ENCODE assay signal across 8 cellular contexts in the genomic region with DNA sequence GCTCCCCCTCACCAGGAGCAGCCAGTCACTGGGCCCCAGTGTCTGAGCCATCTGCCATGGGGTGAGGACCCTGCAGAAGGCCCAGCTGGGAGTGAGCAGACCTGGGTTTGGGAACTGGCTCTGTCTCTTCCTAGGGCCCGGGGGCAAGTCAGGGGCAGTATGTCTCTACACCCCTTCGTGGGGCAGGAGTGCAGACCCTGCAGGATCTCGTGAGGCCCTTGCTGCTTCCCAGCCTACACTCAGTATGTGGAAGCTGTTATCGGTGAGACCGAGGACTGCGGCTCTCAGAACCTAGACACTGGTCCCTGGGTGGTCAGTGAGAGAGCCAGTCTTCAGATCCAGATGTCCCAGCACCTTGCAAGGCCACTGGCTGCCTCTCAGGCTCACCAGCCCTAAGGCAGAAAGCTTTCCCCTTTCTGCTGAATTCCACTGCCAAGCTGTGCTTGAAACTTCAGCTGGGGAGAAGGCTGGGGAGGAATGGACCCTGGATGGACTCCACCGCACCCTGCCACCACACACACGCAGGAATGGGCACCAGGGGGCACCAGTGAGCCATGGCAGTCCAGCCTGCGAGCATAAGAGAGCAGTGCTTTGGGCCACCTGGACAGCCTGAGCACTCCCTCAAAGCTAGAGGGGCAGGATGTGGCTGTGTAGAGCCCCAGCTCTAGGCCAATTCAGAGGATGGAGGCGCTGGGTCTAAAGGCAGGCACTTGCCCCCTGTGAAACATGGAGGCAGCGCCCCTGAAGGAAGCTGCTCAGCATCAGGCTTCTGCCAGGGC. TPM values are rescaled to one million over a fixed set of nuclear protein-coding genes. Genes with fewer than 3 reads are reported as not detected.
DNase-seq lines count a peak whose midpoint lies in the region; ATAC-seq, FAIRE-seq and TF ChIP-seq lines count a peak whose summit lies in the region.

No MANE protein-coding gene starts in this region.

- in situ Hi-C loops in HepG2 (cut with HindIII; ENCODE audit: extremely low pct_ligation_motif_present, low pct_unique_long_range_greater_than_20kb), result loop anchor here (5.0 kb wide), 1 partner anchor 45 kb away; the partner anchor contains the start of gene DEPP1

- TF ChIP-seq RAD21 in HepG2 (CRISPR knock-in tag; IDR thresholded peaks at IDR 0.05), result peak; percentile 99

- H3K9me3 ChIP-seq in HepG2 (ENCODE audit: low read length), result no peaks in the 10 kb centered on the region

- peaks cover 1% of the 10 kb centered on the region for H3K36me3 Mint-ChIP-seq in chondrocyte (ENCODE audit: low read depth)

- no peaks in the 10 kb centered on the region for H4K20me1 ChIP-seq in HepG2 (ENCODE audit: insufficient read depth, low read length)

- no peaks in the 10 kb centered on the region for H3K79me2 ChIP-seq in HepG2 (ENCODE audit: insufficient read depth, low read length)

- H3K4me2 ChIP-seq in HepG2 (ENCODE audit: low read depth, low read length), result peak overlapping the region; percentile 66

- H3K27ac ChIP-seq in HepG2 (ENCODE audit: extremely low read length, insufficient read depth, low read length), result no peak overlapping the region

- intact Hi-C loops in HepG2 (cut with micrococcal nuclease; ENCODE audit: unreplicated experiment), result loop anchor here (1.0 to 5.0 kb wide), 2 partner anchors 43 to 60 kb away; no protein-coding TSS in a partner anchor

- BruUV-seq in HepG2 (replicated peaks; lab: Mats Ljungman, UMichigan), result no TSS peak

- peaks cover 21% of the 10 kb centered on the region for H3K4me1 Mint-ChIP-seq in chondrocyte (ENCODE audit: low read depth)

- no peak for TF ChIP-seq POLR2A in HepG2 (IDR thresholded peaks at IDR 0.05; ENCODE audit: insufficient read depth in 1 of 2, low read depth in 2 of 2, low read length in 2 of 2)

- WGBS in HepG2 (ENCODE audit: low lambda C conversion rate), result 0% methylated on average over 1 of the region's 11 CpGs

- H3K9ac ChIP-seq in HepG2 (ENCODE audit: insufficient read depth, low read depth, low read length), result no peak overlapping the region; the same call in 1 of the 2 replicates

- DNase-seq in AG10803 (ENCODE audit: low read depth) (peak; percentile 76), NCI-H2107 treated with DMSO at 0.1 percent for 48 hours (lab: John Stamatoyannopoulos, UW; ENCODE audit: unreplicated experiment) (peak; percentile 38), chondrocyte (ENCODE audit: low spot score) (no peak), HepG2 (ENCODE audit: low spot score) (peak; percentile 76)
- peak; percentile 74 to 84 for DNase-seq in activated CD4-positive, alpha-beta T cell treated with anti-CD3 and anti-CD28 coated beads for 4 hours
- peak; percentile 17 to 77 (median 50) for DNase-seq in stimulated activated CD4-positive, alpha-beta T cell treated with anti-CD3 and anti-CD28 coated beads, TNF-alpha, amount 100 ng/mL, for 1 hour (ENCODE audit: low read depth in 3 of 3, low spot score in 1 of 3)

- H3K4me3 ChIP-seq in AG10803 (ENCODE audit: low read length) (no peak overlapping the region), HepG2 (replicated peaks in 1 of 3; ENCODE audit: insufficient read depth in 1 of 3, low read depth in 2 of 3, low read length in 3 of 3) (peak overlapping the region in 1 of 3 experiments; percentile 45; a peak in 2 of 6 replicates)

- ATAC-seq in GM18517 (IDR thresholded peaks at IDR 0.05; ENCODE audit: unreplicated experiment) (peak; percentile 95), HG02973 (IDR thresholded peaks at IDR 0.05; ENCODE audit: unreplicated experiment) (peak; percentile 91), HepG2 (peak; percentile 92)

- POLR2A ChIA-PET in HepG2 (lab: Yijun Ruan, JAX), result interaction anchor here (0.7 to 7.1 kb wide), 8 partner anchors 17 to 63 kb away, joined by 3 to 215 read pairs (median 8); partner anchors contain the start of genes DEPP1, RASSF4 and TMEM72

- peaks cover 72% of the 10 kb centered on the region for H3K4me1 ChIP-seq in HepG2 (ENCODE audit: insufficient read depth, low read length)

- CTCF ChIA-PET in HepG2 (lab: Yijun Ruan, JAX; ENCODE audit: low intra/inter-chr PET ratio, low total read pairs), result interaction anchor here (0.7 to 3.1 kb wide), 5 partner anchors 28 to 302 kb away, joined by 3 to 64 read pairs (median 5); no protein-coding TSS in a partner anchor

- H3K9me3 Mint-ChIP-seq in chondrocyte (ENCODE audit: low read depth), result no peaks in the 10 kb centered on the region

- H2AFZ ChIP-seq in HepG2 (ENCODE audit: low read length), result no peak overlapping the region

- no peaks in the 10 kb centered on the region for H3K36me3 ChIP-seq in HepG2 (replicated peaks in 1 of 2; ENCODE audit: control insufficient read depth in 1 of 2, insufficient read depth in 2 of 2, low read length in 2 of 2)

- FAIRE-seq in HepG2 (lab: Jason Lieb, UNC), result peak; percentile 83

- no peak overlapping the region for H3K27ac Mint-ChIP-seq in chondrocyte (ENCODE audit: unreplicated experiment)

- H3K4me3 Mint-ChIP-seq in chondrocyte (ENCODE audit: unreplicated experiment), result no peak overlapping the region

- no peaks in the 10 kb centered on the region for H3K27me3 ChIP-seq in HepG2 (ENCODE audit: control insufficient read depth in 1 of 2, insufficient read depth in 2 of 2, low read length in 2 of 2)

- H3K27me3 Mint-ChIP-seq in chondrocyte (ENCODE audit: low read depth), result peaks cover 6% of the 10 kb centered on the region

- TF ChIP-seq CTCF in AG10803 (conservative IDR thresholded peaks at IDR 0.05; ENCODE audit: low read length) (peak; percentile 95), chondrocyte (IDR thresholded peaks at IDR 0.05) (peak; percentile 98), HepG2 (CRISPR knock-in tag; IDR thresholded peaks at IDR 0.05) (peak; percentile 100)

- TF ChIP-seq EP300 in HepG2 (IDR thresholded peaks at IDR 0.05; ENCODE audit: low read depth in 2 of 2, low read length in 2 of 2), result no peak
- no peak for TF ChIP-seq EP300 in HepG2 (CRISPR knock-in tag; IDR thresholded peaks at IDR 0.05; ENCODE audit: borderline replicate concordance)

RNA-seq across cellular contexts. Expression of gene TMEM72, which starts 21.4 kb away (rescaled TPM):
- not detected in 3 replicates for total RNA-seq in chondrocyte
- 0.04 TPM in 1 of 2 replicates, not detected in the other for total RNA-seq in HepG2 (2016; rRNA removed; fragmentation: Illumina TruSeq; extraction: Trizol)
- total RNA-seq in HepG2 (2016; cell fraction: cytosol; rRNA removed; fragmentation: Illumina TruSeq; extraction: Trizol; ENCODE audit: low read depth), result 0.09 TPM in 1 of 2 replicates, not detected in the other
- 0.04 TPM in 1 of 2 replicates, not detected in the other for total RNA-seq in HepG2 (2016; cell fraction: insoluble cytoplasmic fraction; rRNA removed; fragmentation: Illumina TruSeq; extraction: Trizol)
- total RNA-seq in HepG2 (2016; cell fraction: membrane; rRNA removed; fragmentation: Illumina TruSeq; extraction: Trizol), result 0.12 TPM in 1 of 2 replicates, not detected in the other
- 0.16 and 0.19 TPM in 2 replicates for total RNA-seq in HepG2 (2016; cell fraction: nucleus; rRNA removed; fragmentation: Illumina TruSeq; extraction: Trizol)
- polyA plus RNA-seq in HepG2 (2011; rRNA removed), result not detected in 2 replicates
- polyA plus RNA-seq in HepG2 (2011; cell fraction: cytosol; rRNA removed), result not detected in 2 replicates
- not detected in 2 replicates for polyA plus RNA-seq in HepG2 (2011; cell fraction: nucleus; rRNA removed)
- not detected in 2 replicates for polyA plus RNA-seq in HepG2 (2012)
- not detected in 2 replicates for polyA plus RNA-seq in HepG2 (2016; cell fraction: cytosol; fragmentation: Illumina TruSeq; extraction: Trizol; ENCODE audit: low read depth)
- polyA plus RNA-seq in HepG2 (2016; cell fraction: insoluble cytoplasmic fraction; fragmentation: Illumina TruSeq; extraction: Trizol; ENCODE audit: low read depth), result not detected in 2 replicates
- not detected in 2 replicates for polyA plus RNA-seq in HepG2 (2016; cell fraction: membrane; fragmentation: Illumina TruSeq; extraction: Trizol; ENCODE audit: low read depth)
- polyA plus RNA-seq in HepG2 (2016; cell fraction: nucleus; fragmentation: Illumina TruSeq; extraction: Trizol; ENCODE audit: insufficient read depth, low read depth), result not detected in 2 replicates
- not detected in 2 replicates for polyA minus RNA-seq in HepG2 (2011; rRNA and poly(A)+ RNA removed; ENCODE audit: low replicate concordance)
- polyA minus RNA-seq in HepG2 (2011; cell fraction: cytosol; rRNA and poly(A)+ RNA removed), result not detected in 2 replicates
- 0.13 and 0.25 TPM in 2 replicates for polyA minus RNA-seq in HepG2 (2011; cell fraction: nucleus; rRNA and poly(A)+ RNA removed)

RNA-seq across cellular contexts. Expression of gene RASSF4, which starts 27.1 kb away (rescaled TPM):
- total RNA-seq in chondrocyte, result 24.6 to 37.8 TPM (median 35.9 TPM) in 3 replicates
- 49.9 and 51.7 TPM in 2 replicates for total RNA-seq in HepG2 (2016; rRNA removed; fragmentation: Illumina TruSeq; extraction: Trizol)
- total RNA-seq in HepG2 (2016; cell fraction: cytosol; rRNA removed; fragmentation: Illumina TruSeq; extraction: Trizol; ENCODE audit: low read depth), result 22.4 and 22.8 TPM in 2 replicates
- 49.9 and 50.1 TPM in 2 replicates for total RNA-seq in HepG2 (2016; cell fraction: insoluble cytoplasmic fraction; rRNA removed; fragmentation: Illumina TruSeq; extraction: Trizol)
- total RNA-seq in HepG2 (2016; cell fraction: membrane; rRNA removed; fragmentation: Illumina TruSeq; extraction: Trizol), result 39.2 and 45.6 TPM in 2 replicates
- 52.1 and 54.6 TPM in 2 replicates for total RNA-seq in HepG2 (2016; cell fraction: nucleus; rRNA removed; fragmentation: Illumina TruSeq; extraction: Trizol)
- 34.0 and 39.7 TPM in 2 replicates for polyA plus RNA-seq in HepG2 (2011; rRNA removed)
- 20.4 and 25.8 TPM in 2 replicates for polyA plus RNA-seq in HepG2 (2011; cell fraction: cytosol; rRNA removed)
- polyA plus RNA-seq in HepG2 (2011; cell fraction: nucleus; rRNA removed), result 140 TPM in 2 replicates
- polyA plus RNA-seq in HepG2 (2012), result 25.0 and 26.7 TPM in 2 replicates
- polyA plus RNA-seq in HepG2 (2016; cell fraction: cytosol; fragmentation: Illumina TruSeq; extraction: Trizol; ENCODE audit: low read depth), result 18.5 and 22.5 TPM in 2 replicates
- 53.5 and 57.9 TPM in 2 replicates for polyA plus RNA-seq in HepG2 (2016; cell fraction: insoluble cytoplasmic fraction; fragmentation: Illumina TruSeq; extraction: Trizol; ENCODE audit: low read depth)
- 31.2 and 31.3 TPM in 2 replicates for polyA plus RNA-seq in HepG2 (2016; cell fraction: membrane; fragmentation: Illumina TruSeq; extraction: Trizol; ENCODE audit: low read depth)
- polyA plus RNA-seq in HepG2 (2016; cell fraction: nucleus; fragmentation: Illumina TruSeq; extraction: Trizol; ENCODE audit: insufficient read depth, low read depth), result 84.5 and 98.6 TPM in 2 replicates
- 0.12 and 67.0 TPM in 2 replicates for polyA minus RNA-seq in HepG2 (2011; rRNA and poly(A)+ RNA removed; ENCODE audit: low replicate concordance)
- polyA minus RNA-seq in HepG2 (2011; cell fraction: cytosol; rRNA and poly(A)+ RNA removed), result 13.4 and 16.0 TPM in 2 replicates
- 74.3 and 88.9 TPM in 2 replicates for polyA minus RNA-seq in HepG2 (2011; cell fraction: nucleus; rRNA and poly(A)+ RNA removed)

RNA-seq across cellular contexts. Expression of gene DEPP1, which starts 46.1 kb away (rescaled TPM):
- total RNA-seq in chondrocyte (9.4 to 105 TPM (median 105 TPM) in 3 replicates), HepG2 (2016; rRNA removed; fragmentation: Illumina TruSeq; extraction: Trizol) (11.2 and 14.8 TPM in 2 replicates)
- total RNA-seq in HepG2 (2016; cell fraction: cytosol; rRNA removed; fragmentation: Illumina TruSeq; extraction: Trizol; ENCODE audit: low read depth), result 3.0 and 5.0 TPM in 2 replicates
- 9.0 and 15.3 TPM in 2 replicates for total RNA-seq in HepG2 (2016; cell fraction: insoluble cytoplasmic fraction; rRNA removed; fragmentation: Illumina TruSeq; extraction: Trizol)
- 9.0 and 9.3 TPM in 2 replicates for total RNA-seq in HepG2 (2016; cell fraction: membrane; rRNA removed; fragmentation: Illumina TruSeq; extraction: Trizol)
- 15.1 and 16.0 TPM in 2 replicates for total RNA-seq in HepG2 (2016; cell fraction: nucleus; rRNA removed; fragmentation: Illumina TruSeq; extraction: Trizol)
- polyA plus RNA-seq in HepG2 (2011; rRNA removed), result 270 and 338 TPM in 2 replicates
- polyA plus RNA-seq in HepG2 (2011; cell fraction: cytosol; rRNA removed), result 261 and 317 TPM in 2 replicates
- 103 and 135 TPM in 2 replicates for polyA plus RNA-seq in HepG2 (2011; cell fraction: nucleus; rRNA removed)
- polyA plus RNA-seq in HepG2 (2012), result 132 and 232 TPM in 2 replicates
- polyA plus RNA-seq in HepG2 (2016; cell fraction: cytosol; fragmentation: Illumina TruSeq; extraction: Trizol; ENCODE audit: low read depth), result 2.0 and 2.5 TPM in 2 replicates
- 9.3 and 11.2 TPM in 2 replicates for polyA plus RNA-seq in HepG2 (2016; cell fraction: insoluble cytoplasmic fraction; fragmentation: Illumina TruSeq; extraction: Trizol; ENCODE audit: low read depth)
- polyA plus RNA-seq in HepG2 (2016; cell fraction: membrane; fragmentation: Illumina TruSeq; extraction: Trizol; ENCODE audit: low read depth), result 3.6 and 5.2 TPM in 2 replicates
- polyA plus RNA-seq in HepG2 (2016; cell fraction: nucleus; fragmentation: Illumina TruSeq; extraction: Trizol; ENCODE audit: insufficient read depth, low read depth), result 13.4 and 15.5 TPM in 2 replicates
- polyA minus RNA-seq in HepG2 (2011; rRNA and poly(A)+ RNA removed; ENCODE audit: low replicate concordance), result 1.8 and 739 TPM in 2 replicates
- 249 and 254 TPM in 2 replicates for polyA minus RNA-seq in HepG2 (2011; cell fraction: cytosol; rRNA and poly(A)+ RNA removed)
- polyA minus RNA-seq in HepG2 (2011; cell fraction: nucleus; rRNA and poly(A)+ RNA removed), result 107 and 142 TPM in 2 replicates
